ENCODE assay signal across 8 cellular contexts in genomic region chr15:84600331-84600686, GRCh38. TPM values are rescaled to one million over a fixed set of nuclear protein-coding genes. Genes with fewer than 3 reads are reported as not detected.
DNase-seq lines count a peak whose midpoint lies in the region; ATAC-seq and TF ChIP-seq lines count a peak whose summit lies in the region.

No MANE protein-coding gene starts in this region.

- no TSS peak for BruUV-seq in OCI-LY7 (replicated peaks; lab: Mats Ljungman, UMichigan)

- H3K27ac ChIP-seq in HUES64 (ENCODE audit: low read depth, low read length), result no peak overlapping the region
- no peak overlapping the region for H3K27ac ChIP-seq in OCI-LY7 (ENCODE audit: low read depth, low read length, poor library complexity, severe bottlenecking)
- peak overlapping the region; percentile 73 for H3K27ac ChIP-seq in subcutaneous abdominal adipose tissue (ENCODE audit: low read depth, low read length)

- H2AFZ ChIP-seq in OCI-LY7 (ENCODE audit: low read length), result peak overlapping the region; percentile 92

- CTCF ChIA-PET in OCI-LY7 (lab: Charles Lee; ENCODE audit: unreplicated experiment), result no interaction called here

- H3K9me2 ChIP-seq in OCI-LY7 (ENCODE audit: insufficient read depth, low read length), result no peaks in the 10 kb centered on the region

- H3K27ac Mint-ChIP-seq in activated T-helper 1 cell treated with anti-CD3 and anti-CD28 coated beads, Interleukin-12 subunit alpha, Interleukin-12 subunit beta, Interleukin-2, Interleukin-4 antibody, amounts not matched to agents 30 ng/mL and 10 ng/mL and 1 ng/mL, durations not matched to agents 14 hours and 24 hours and 36 hours, result no peak overlapping the region
- H3K27ac Mint-ChIP-seq in nephron progenitor cell, result no peak overlapping the region

- 5% methylated on average over 20 of the region's 20 CpGs for WGBS in HUES64

- H3K79me2 ChIP-seq in OCI-LY7 (ENCODE audit: insufficient read depth, low read depth, low read length), result peaks cover 7% of the 10 kb centered on the region; the same call in 1 of the 2 replicates

- peaks cover 11% of the 10 kb centered on the region for H3K36me3 Mint-ChIP-seq in activated T-helper 1 cell treated with anti-CD3 and anti-CD28 coated beads, Interleukin-12 subunit alpha, Interleukin-12 subunit beta, Interleukin-2, Interleukin-4 antibody, amounts not matched to agents 30 ng/mL and 10 ng/mL and 1 ng/mL, durations not matched to agents 14 hours and 24 hours and 36 hours (ENCODE audit: low read depth)
- peaks cover 31% of the 10 kb centered on the region for H3K36me3 Mint-ChIP-seq in nephron progenitor cell (ENCODE audit: low read depth)

- intact Hi-C loops in OCI-LY7 (cut with micrococcal nuclease; ENCODE audit: unreplicated experiment), result loop anchor here (1.0 kb wide), 1 partner anchor 31 kb away; no protein-coding TSS in a partner anchor
- intact Hi-C loops in activated T-helper 1 cell treated with anti-CD3 and anti-CD28 coated beads, Interleukin-12 subunit alpha, Interleukin-12 subunit beta, Interleukin-2, Interleukin-4 antibody, amounts not matched to agents 30 ng/mL and 10 ng/mL and 1 ng/mL, durations not matched to agents 14 hours and 24 hours and 36 hours (cut with micrococcal nuclease), result loop anchor here (1.0 kb wide), 5 partner anchors 31 to 380 kb away; partner anchors contain the start of genes SEC11A and WDR73

- no peak for TF ChIP-seq CTCF in OCI-LY7 (conservative IDR thresholded peaks at IDR 0.05; ENCODE audit: low read length)
- TF ChIP-seq CTCF in fibroblast of the aortic adventitia (IDR thresholded peaks at IDR 0.05; ENCODE audit: insufficient read depth, low read length), result no peak
- no peak for TF ChIP-seq CTCF in nephron progenitor cell (IDR thresholded peaks at IDR 0.05)

- no peaks in the 10 kb centered on the region for H4K20me1 ChIP-seq in OCI-LY7 (ENCODE audit: insufficient read depth, low read length)

- peaks cover 13% of the 10 kb centered on the region for H3K36me3 ChIP-seq in HUES64 (ENCODE audit: insufficient read depth, low read length)
- H3K36me3 ChIP-seq in OCI-LY7 (ENCODE audit: insufficient read depth, low read length), result peaks cover 3% of the 10 kb centered on the region; the same call in 1 of the 2 replicates
- peaks cover 0 to 14% (median 9%) of the 10 kb centered on the region in 5 donors for H3K36me3 ChIP-seq in subcutaneous abdominal adipose tissue (ENCODE audit: control insufficient read depth in 5 of 5, insufficient read depth in 5 of 5, low read length in 5 of 5)

- H3K27me3 ChIP-seq in HUES64 (ENCODE audit: insufficient read depth, low read length), result peaks cover 15% of the 10 kb centered on the region; the same call in 1 of the 2 replicates
- H3K27me3 ChIP-seq in subcutaneous abdominal adipose tissue (ENCODE audit: control insufficient read depth in 5 of 5, insufficient read depth in 4 of 5, low read length in 5 of 5), result no peaks in the 10 kb centered on the region

- DNase-seq in AG20443 (ENCODE audit: low spot score) (peak; percentile 94), OCI-LY7 (ENCODE audit: low spot score) (peak; percentile 47), fibroblast of the aortic adventitia (ENCODE audit: low read depth) (peak; percentile 82), nephron progenitor cell (peak; percentile 51)
- DNase-seq in activated T-helper 1 cell treated with anti-CD3 and anti-CD28 coated beads, Interleukin-12 subunit alpha, Interleukin-12 subunit beta, Interleukin-2, Interleukin-4 antibody, amounts not matched to agents 30 ng/mL and 10 ng/mL and 1 ng/mL, durations not matched to agents 14 hours and 24 hours and 36 hours (ENCODE audit: low spot score), result peak; percentile 40

- H3K4me3 Mint-ChIP-seq in activated T-helper 1 cell treated with anti-CD3 and anti-CD28 coated beads, Interleukin-12 subunit alpha, Interleukin-12 subunit beta, Interleukin-2, Interleukin-4 antibody, amounts not matched to agents 30 ng/mL and 10 ng/mL and 1 ng/mL, durations not matched to agents 14 hours and 24 hours and 36 hours, result peak overlapping the region; percentile 89
- peak overlapping the region; percentile 96 for H3K4me3 Mint-ChIP-seq in nephron progenitor cell

- H3K4me3 ChIP-seq in HUES64 (ENCODE audit: low read length) (peak overlapping the region; percentile 90), OCI-LY7 (ENCODE audit: low read depth, low read length, poor library complexity, severe bottlenecking) (peak overlapping the region; percentile 83), fibroblast of the aortic adventitia (ENCODE audit: low read depth, low read length) (peak overlapping the region; percentile 93), subcutaneous abdominal adipose tissue (ENCODE audit: low read depth in 1 of 5, low read length in 5 of 5) (peak overlapping the region; percentile 74 to 98 (median 93))

- H3K4me1 ChIP-seq in HUES64 (ENCODE audit: insufficient read depth, low read length) (peaks cover 20% of the 10 kb centered on the region), OCI-LY7 (ENCODE audit: insufficient read depth, low read length, poor library complexity, severe bottlenecking) (peaks cover 39% of the 10 kb centered on the region), subcutaneous abdominal adipose tissue (ENCODE audit: control insufficient read depth in 5 of 5, insufficient read depth in 5 of 5, low read length in 5 of 5) (peaks cover 2 to 61% (median 32%) of the 10 kb centered on the region in 5 donors)

- POLR2A ChIA-PET in OCI-LY7 (lab: Charles Lee), result interaction anchor here (0.6 to 1.0 kb wide), 3 partner anchors 29 to 228 kb away, joined by 3 read pairs; partner anchors contain the start of gene WDR73

- no peaks in the 10 kb centered on the region for H3K27me3 Mint-ChIP-seq in activated T-helper 1 cell treated with anti-CD3 and anti-CD28 coated beads, Interleukin-12 subunit alpha, Interleukin-12 subunit beta, Interleukin-2, Interleukin-4 antibody, amounts not matched to agents 30 ng/mL and 10 ng/mL and 1 ng/mL, durations not matched to agents 14 hours and 24 hours and 36 hours (ENCODE audit: insufficient read depth)
- H3K27me3 Mint-ChIP-seq in nephron progenitor cell (ENCODE audit: low read depth, poor library complexity), result peaks cover 22% of the 10 kb centered on the region

- peak; percentile 18 for ATAC-seq in GM19452 (IDR thresholded peaks at IDR 0.05; ENCODE audit: unreplicated experiment)

- H3K9me3 ChIP-seq in HUES64 (ENCODE audit: insufficient read depth, low read depth, low read length) (no peaks in the 10 kb centered on the region), OCI-LY7 (ENCODE audit: low read length) (no peaks in the 10 kb centered on the region), subcutaneous abdominal adipose tissue (ENCODE audit: control insufficient read depth in 5 of 5, low read length in 5 of 5) (no peaks in the 10 kb centered on the region)

- peak overlapping the region; percentile 73 for H3K4me2 ChIP-seq in OCI-LY7 (ENCODE audit: low read length)

- H3K9me3 Mint-ChIP-seq in activated T-helper 1 cell treated with anti-CD3 and anti-CD28 coated beads, Interleukin-12 subunit alpha, Interleukin-12 subunit beta, Interleukin-2, Interleukin-4 antibody, amounts not matched to agents 30 ng/mL and 10 ng/mL and 1 ng/mL, durations not matched to agents 14 hours and 24 hours and 36 hours, result no peaks in the 10 kb centered on the region
- peaks cover 14% of the 10 kb centered on the region for H3K9me3 Mint-ChIP-seq in nephron progenitor cell

- peaks cover 51% of the 10 kb centered on the region for H3K4me1 Mint-ChIP-seq in activated T-helper 1 cell treated with anti-CD3 and anti-CD28 coated beads, Interleukin-12 subunit alpha, Interleukin-12 subunit beta, Interleukin-2, Interleukin-4 antibody, amounts not matched to agents 30 ng/mL and 10 ng/mL and 1 ng/mL, durations not matched to agents 14 hours and 24 hours and 36 hours (ENCODE audit: low read depth)
- peaks cover 41% of the 10 kb centered on the region for H3K4me1 Mint-ChIP-seq in nephron progenitor cell

- H3K9ac ChIP-seq in HUES64 (ENCODE audit: low read depth, low read length), result peak overlapping the region; percentile 1; the same call in 1 of the 2 replicates
- H3K9ac ChIP-seq in subcutaneous abdominal adipose tissue (ENCODE audit: low read length in 5 of 5), result peak overlapping the region in 4 of 5 donors; percentile 73 to 90 (median 76)

RNA-seq across cellular contexts. Expression of gene ZSCAN2, which starts 0.5 kb away (rescaled TPM):
- 23.0 TPM for polyA plus RNA-seq in HUES64 (2013, experiment 1 of 2)
- 22.2 TPM for polyA plus RNA-seq in HUES64 (2013, experiment 2 of 2)
- total RNA-seq in OCI-LY7 (2014; rRNA removed; shearing (Covaris generic)), result 12.4 and 21.7 TPM in 2 replicates
- total RNA-seq in OCI-LY7 (2022) (12.0 and 12.1 TPM in 2 replicates), fibroblast of the aortic adventitia (ENCODE audit: low replicate concordance) (5.2 and 25.5 TPM in 2 replicates)
- total RNA-seq in activated T-helper 1 cell treated with anti-CD3 and anti-CD28 coated beads, Interleukin-12 subunit alpha, Interleukin-12 subunit beta, Interleukin-2, Interleukin-4 antibody, amounts not matched to agents 30 ng/mL and 10 ng/mL and 1 ng/mL, durations not matched to agents 14 hours and 24 hours and 36 hours, result 6.5 and 7.0 TPM in 2 replicates

RNA-seq across cellular contexts. Expression of gene WDR73, which starts 53.8 kb away (rescaled TPM):
- polyA plus RNA-seq in HUES64 (2013, experiment 1 of 2), result 22.0 TPM
- 15.8 TPM for polyA plus RNA-seq in HUES64 (2013, experiment 2 of 2)
- total RNA-seq in OCI-LY7 (2014; rRNA removed; shearing (Covaris generic)), result 29.7 and 38.1 TPM in 2 replicates
- total RNA-seq in OCI-LY7 (2022) (28.7 TPM in 2 replicates), fibroblast of the aortic adventitia (ENCODE audit: low replicate concordance) (26.8 and 38.0 TPM in 2 replicates)
- total RNA-seq in activated T-helper 1 cell treated with anti-CD3 and anti-CD28 coated beads, Interleukin-12 subunit alpha, Interleukin-12 subunit beta, Interleukin-2, Interleukin-4 antibody, amounts not matched to agents 30 ng/mL and 10 ng/mL and 1 ng/mL, durations not matched to agents 14 hours and 24 hours and 36 hours, result 27.8 and 33.5 TPM in 2 replicates

RNA-seq across cellular contexts. Expression of gene NMB, which starts 57.7 kb away (rescaled TPM):
- 10.5 TPM for polyA plus RNA-seq in HUES64 (2013, experiment 1 of 2)
- 11.5 TPM for polyA plus RNA-seq in HUES64 (2013, experiment 2 of 2)
- 5.3 and 10.3 TPM in 2 replicates for total RNA-seq in OCI-LY7 (2014; rRNA removed; shearing (Covaris generic))
- 6.6 and 8.7 TPM in 2 replicates for total RNA-seq in OCI-LY7 (2022)
- 3.0 and 3.5 TPM in 2 replicates for total RNA-seq in activated T-helper 1 cell treated with anti-CD3 and anti-CD28 coated beads, Interleukin-12 subunit alpha, Interleukin-12 subunit beta, Interleukin-2, Interleukin-4 antibody, amounts not matched to agents 30 ng/mL and 10 ng/mL and 1 ng/mL, durations not matched to agents 14 hours and 24 hours and 36 hours
- 4.1 TPM in 1 of 2 replicates, not detected in the other for total RNA-seq in fibroblast of the aortic adventitia (ENCODE audit: low replicate concordance)

Comparison
In these comparisons a context has a peak if more than half of its experiments do, and no peak if none do; other contexts are left out.
1. DNase-seq: peak in every context shown above with its lines; median percentile 94 in AG20443; 82 in fibroblast of the aortic adventitia; 51 in nephron progenitor cell; 47 in OCI-LY7; 40 in activated T-helper 1 cell treated with anti-CD3 and anti-CD28 coated beads, Interleukin-12 subunit alpha, Interleukin-12 subunit beta, Interleukin-2, Interleukin-4 antibody, amounts not matched to agents 30 ng/mL and 10 ng/mL and 1 ng/mL, durations not matched to agents 14 hours and 24 hours and 36 hours.